In genomic region chr13:30718661-30719520, GRCh38 we compare ENCODE assay signal across 1 cellular context.
A peak's percentile ranks its signal among the peaks of the same experiment; 100 is the strongest.
TF ChIP-seq lines count a peak whose summit lies in the region.

No MANE protein-coding gene starts in this region.

TF ChIP-seq in HepG2, 621 proteins besides CTCF, POLR2A, EP300 and RAD21 (continued from another document and continues in another):
- TF ChIP-seq ARID5B (CRISPR knock-in tag; IDR thresholded peaks at IDR 0.05) (0 out of 2 replicates have a peak, but pooled peaks have one; percentile 26), PBX2 (CRISPR knock-in tag; IDR thresholded peaks at IDR 0.05) (no peak), DDIT3 (CRISPR knock-in tag; IDR thresholded peaks at IDR 0.05) (no peak), SMAD3 (CRISPR knock-in tag; IDR thresholded peaks at IDR 0.05) (no peak), SATB2 (CRISPR knock-in tag; IDR thresholded peaks at IDR 0.05) (no peak), ZNF101 (CRISPR knock-in tag; IDR thresholded peaks at IDR 0.05; ENCODE audit: borderline replicate concordance, low read depth) (no peak), MLXIP (CRISPR knock-in tag; IDR thresholded peaks at IDR 0.05; ENCODE audit: borderline replicate concordance) (no peak), NR2C2 (CRISPR knock-in tag; IDR thresholded peaks at IDR 0.05; ENCODE audit: borderline replicate concordance) (peak; percentile 35; the same call in 1 of the 2 replicates), TEAD3 (CRISPR knock-in tag; optimal IDR thresholded peaks at IDR 0.05; ENCODE audit: borderline replicate concordance) (peak; percentile 12), PTBP1 (IDR thresholded peaks at IDR 0.05; ENCODE audit: low read depth, low read length, poor library complexity, severe bottlenecking) (no peak), THYN1 (CRISPR knock-in tag; IDR thresholded peaks at IDR 0.05; ENCODE audit: borderline replicate concordance, low read depth) (no peak), HNF4A (CRISPR knock-in tag; IDR thresholded peaks at IDR 0.05) (peak; percentile 53), XRCC5 (optimal IDR thresholded peaks at IDR 0.05; ENCODE audit: low read length) (no peak), FOXA1 (IDR thresholded peaks at IDR 0.05) (no peak), FOXA1 (CRISPR knock-in tag; IDR thresholded peaks at IDR 0.05) (no peak), CENPBD1 (CRISPR knock-in tag; IDR thresholded peaks at IDR 0.05; ENCODE audit: borderline replicate concordance, low read depth) (no peak), YEATS2 (CRISPR knock-in tag; IDR thresholded peaks at IDR 0.05; ENCODE audit: borderline replicate concordance) (no peak), ARID4A (CRISPR knock-in tag; IDR thresholded peaks at IDR 0.05; ENCODE audit: borderline replicate concordance) (no peak), PRPF4 (IDR thresholded peaks at IDR 0.05; ENCODE audit: low read depth, low read length, poor library complexity, severe bottlenecking) (no peak), MYNN (CRISPR knock-in tag; IDR thresholded peaks at IDR 0.05; ENCODE audit: low read depth) (no peak), NRL (CRISPR knock-in tag; IDR thresholded peaks at IDR 0.05; ENCODE audit: borderline replicate concordance) (no peak), NR2F1 (CRISPR knock-in tag; IDR thresholded peaks at IDR 0.05) (peak; percentile 78 to 85), RNF2 (conservative IDR thresholded peaks at IDR 0.05; ENCODE audit: low read depth) (no peak), NR2F2 (IDR thresholded peaks at IDR 0.05; ENCODE audit: borderline replicate concordance, low read depth) (peak; percentile 55; the same call in 1 of the 2 replicates), ZNF563 (CRISPR knock-in tag; IDR thresholded peaks at IDR 0.05) (no peak), ZNF138 (CRISPR knock-in tag; IDR thresholded peaks at IDR 0.05; ENCODE audit: low read depth) (no peak), ZNF770 (CRISPR knock-in tag; IDR thresholded peaks at IDR 0.05) (no peak), ZNF607 (CRISPR knock-in tag; IDR thresholded peaks at IDR 0.05; ENCODE audit: borderline replicate concordance) (no peak), PHF21A (CRISPR knock-in tag; IDR thresholded peaks at IDR 0.05) (0 out of 2 replicates have a peak, but pooled peaks have one; percentile 28), KDM2A (CRISPR knock-in tag; IDR thresholded peaks at IDR 0.05; ENCODE audit: borderline replicate concordance, low read depth) (no peak), PHF5A (CRISPR knock-in tag; IDR thresholded peaks at IDR 0.05; ENCODE audit: low read depth, unreplicated experiment) (no peak), ZNF431 (CRISPR knock-in tag; IDR thresholded peaks at IDR 0.05; ENCODE audit: borderline replicate concordance, low read depth) (no peak), MEIS1 (CRISPR knock-in tag; IDR thresholded peaks at IDR 0.05; ENCODE audit: borderline replicate concordance) (no peak), RARA (CRISPR knock-in tag; IDR thresholded peaks at IDR 0.05) (peak; percentile 37; the same call in 1 of the 2 replicates), ZNF281 (CRISPR knock-in tag; IDR thresholded peaks at IDR 0.05; ENCODE audit: borderline replicate concordance) (peak; percentile 12; the same call in 1 of the 2 replicates), ZNF296 (CRISPR knock-in tag; conservative IDR thresholded peaks at IDR 0.05) (0 out of 2 replicates have a peak, but pooled peaks have one; percentile 48), NR2F6 (IDR thresholded peaks at IDR 0.05) (peak; percentile 82), NR2F6 (CRISPR knock-in tag; IDR thresholded peaks at IDR 0.05) (peak; percentile 78), THAP9 (CRISPR knock-in tag; IDR thresholded peaks at IDR 0.05; ENCODE audit: borderline replicate concordance) (no peak), CEBPB (IDR thresholded peaks at IDR 0.05; ENCODE audit: borderline replicate concordance, low read depth, low read length) (0 out of 2 replicates have a peak, but pooled peaks have one; percentile 7)
